ENCODE assay signal across 18 cellular contexts in the genomic region with DNA sequence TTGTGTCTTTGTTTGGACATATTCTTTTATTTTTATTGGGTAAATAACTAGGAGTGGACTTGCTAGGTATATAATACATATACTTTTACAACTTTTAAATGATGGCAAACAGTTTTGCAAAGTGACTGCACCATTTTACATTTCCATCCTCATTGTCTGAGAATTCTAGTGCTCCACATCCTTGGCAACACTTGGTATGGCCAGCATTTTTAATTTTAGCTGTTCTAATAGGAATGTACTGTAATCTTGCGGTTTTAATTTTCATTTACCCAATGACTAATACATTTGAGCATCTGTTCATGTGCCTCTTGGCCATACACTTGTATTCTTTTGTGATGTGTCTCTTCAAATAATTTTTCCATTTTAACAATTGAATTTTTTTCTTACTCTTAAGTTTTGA. TPM values are rescaled to one million over a fixed set of nuclear protein-coding genes. Genes with fewer than 3 reads are reported as not detected.
DNase-seq lines count a peak whose midpoint lies in the region; ATAC-seq and TF ChIP-seq lines count a peak whose summit lies in the region.
"Had no signal": no experiment of that assay in that cellular context is flagged by ENCODE, and none has a peak within 500 bp of the region (broad histone marks: within the 10 kb centered on the region; RNA-seq: fewer than 3 reads in every experiment).

No MANE protein-coding gene starts in this region.

- H2BK15ac ChIP-seq in mesenchymal stem cell (ENCODE audit: low read depth, poor library complexity, severe bottlenecking) = no peak overlapping the region

- no CpG with 5 or more reads among the region's 1 CpG for WGBS in mesenchymal stem cell
- 85 to 91% (median 88%) methylated on average over 1 of the region's 1 CpG for WGBS in heart left ventricle, 4 donors

- H3K4ac ChIP-seq in mesenchymal stem cell (ENCODE audit: low read depth in 1 of 2, low read length in 2 of 2) = no peak overlapping the region

- no peak overlapping the region for H4K8ac ChIP-seq in mesenchymal stem cell (ENCODE audit: low read length)

- no peak overlapping the region for H2AFZ ChIP-seq in mesenchymal stem cell (ENCODE audit: low read depth, low read length)

- H2BK12ac ChIP-seq in mesenchymal stem cell (ENCODE audit: low read length in 2 of 2) = no peak overlapping the region

- no peaks in the 10 kb centered on the region for H3K79me1 ChIP-seq in mesenchymal stem cell (replicated peaks; ENCODE audit: low read length, poor library complexity, severe bottlenecking)

- ATAC-seq in heart left ventricle = no peak
- ATAC-seq: GM12878, HepG2 had no signal

- H3K9ac ChIP-seq in mesenchymal stem cell (ENCODE audit: low read length) = no peak overlapping the region

- no peak overlapping the region for H2BK120ac ChIP-seq in mesenchymal stem cell (ENCODE audit: low read depth, low read length)

- H3K18ac ChIP-seq in mesenchymal stem cell (ENCODE audit: low read depth in 1 of 2, low read length in 2 of 2) = no peak overlapping the region

- no peak overlapping the region for H2AK5ac ChIP-seq in mesenchymal stem cell (ENCODE audit: low read length, severe bottlenecking)

- no peak for TF ChIP-seq CTCF in AG09309 (IDR thresholded peaks at IDR 0.05; ENCODE audit: control insufficient read depth, insufficient read depth, low read depth, low read length, missing control alignments)
- no peak for TF ChIP-seq CTCF in HFF-Myc (IDR thresholded peaks at IDR 0.05; ENCODE audit: low read depth, low read length, missing control alignments)
- no peak for TF ChIP-seq CTCF in heart left ventricle (IDR thresholded peaks at IDR 0.05)

- no peak overlapping the region for H4K91ac ChIP-seq in mesenchymal stem cell (ENCODE audit: low read length)

- H3K23ac ChIP-seq in mesenchymal stem cell (ENCODE audit: low read length in 2 of 2) = no peak overlapping the region

- H3K27me3 ChIP-seq in mesenchymal stem cell (ENCODE audit: control insufficient read depth in 1 of 2, insufficient read depth in 1 of 2, low read length in 2 of 2) = no peaks in the 10 kb centered on the region
- H3K27me3 ChIP-seq in heart left ventricle = no peaks in the 10 kb centered on the region
- H3K27me3 ChIP-seq: dorsolateral prefrontal cortex had no signal

- H3K27ac ChIP-seq in mesenchymal stem cell (ENCODE audit: low read length, poor library complexity, severe bottlenecking) (no peak overlapping the region), heart left ventricle (no peak overlapping the region)
- H3K27ac ChIP-seq: dorsolateral prefrontal cortex had no signal

- H3K14ac ChIP-seq in mesenchymal stem cell (ENCODE audit: low read length in 2 of 2) = no peak overlapping the region

- H3K9me3 ChIP-seq in mesenchymal stem cell (ENCODE audit: control insufficient read depth, low read length) (peaks cover 5% of the 10 kb centered on the region), heart left ventricle (peaks cover 0 to 17% (median 8%) of the 10 kb centered on the region in 12 donors)

- H3K4me2 ChIP-seq in mesenchymal stem cell (ENCODE audit: low read length, poor library complexity, severe bottlenecking) = no peak overlapping the region

- H3K4me3 ChIP-seq in AG09309 (ENCODE audit: control insufficient read depth, low read depth, low read length) (no peak overlapping the region), HFF-Myc (replicated peaks; ENCODE audit: low read depth, low read length) (no peak overlapping the region), mesenchymal stem cell (ENCODE audit: insufficient read depth in 1 of 2, low read depth in 1 of 2, low read length in 2 of 2) (no peak overlapping the region), heart left ventricle (no peak overlapping the region)
- H3K4me3 ChIP-seq: dorsolateral prefrontal cortex, GM12878 had no signal

- no peak for TF ChIP-seq POLR2A in heart left ventricle (IDR thresholded peaks at IDR 0.05)

- DNase-seq in AG09309 (ENCODE audit: low read depth) (peak; percentile 79), HFF-Myc (ENCODE audit: extremely low read depth, low read depth) (peak; percentile 44), amniotic epithelial cell (ENCODE audit: low read depth) (peak; percentile 37), fibroblast of the conjunctiva (ENCODE audit: low read depth) (peak; percentile 16), SW 1271 (lab: John Stamatoyannopoulos, UW) (no peak), mesenchymal stem cell (no peak), SKM-1 (lab: John Stamatoyannopoulos, UW; ENCODE audit: unreplicated experiment) (no peak), heart left ventricle (no peak)
- DNase-seq: activated CD4-positive, alpha-beta memory T cell treated with anti-CD3 and anti-CD28 coated beads for 36 hours; AML-193; dorsolateral prefrontal cortex; kidney; NCI-H1092 treated with DMSO at 0.1 percent for 48 hours; NCI-H2227 treated with DMSO at 0.1 percent for 48 hours had no signal

- no peaks in the 10 kb centered on the region for H3K4me1 ChIP-seq in mesenchymal stem cell (ENCODE audit: control insufficient read depth, insufficient read depth, low read depth, low read length)
- H3K4me1 ChIP-seq in heart left ventricle = no peaks in the 10 kb centered on the region

- H3K36me3 ChIP-seq in mesenchymal stem cell (ENCODE audit: control insufficient read depth in 1 of 2, insufficient read depth in 2 of 2, low read depth in 1 of 2, low read length in 2 of 2) (no peaks in the 10 kb centered on the region), heart left ventricle (no peaks in the 10 kb centered on the region)

- intact Hi-C loops in heart left ventricle (cut with DNase I) = no loop called here

- no peak overlapping the region for H2BK5ac ChIP-seq in mesenchymal stem cell (ENCODE audit: low read depth, low read length, poor library complexity, severe bottlenecking)

RNA-seq across cellular contexts. Expression of gene ATP6V1G3, which starts 37.0 kb away (rescaled TPM):
- 0.28 TPM for polyA plus RNA-seq in mesenchymal stem cell (2013, experiment 1 of 2)
- polyA plus RNA-seq in mesenchymal stem cell (2013, experiment 2 of 2) = 0.11 TPM
- total RNA-seq in heart left ventricle = not detected
- polyA plus RNA-seq in heart left ventricle = not detected
- total RNA-seq: activated CD4-positive, alpha-beta memory T cell treated with anti-CD3 and anti-CD28 coated beads for 36 hours; dorsolateral prefrontal cortex; GM12878; HepG2; posterior vena cava had no signal
- polyA plus RNA-seq: adipose tissue, HepG2 had no signal

Comparison
In these comparisons a context has a peak if more than half of its experiments do, and no peak if none do; other contexts are left out.
1. DNase-seq: peak in AG09309 (single experiment), HFF-Myc (single experiment), amniotic epithelial cell (single experiment) and fibroblast of the conjunctiva (single experiment); none in SW 1271 (0 of 2), mesenchymal stem cell (single experiment), SKM-1 (single experiment) and heart left ventricle (0 of 5).